Comparison of ENCODE assay signal across 8 cellular contexts in the genomic region with DNA sequence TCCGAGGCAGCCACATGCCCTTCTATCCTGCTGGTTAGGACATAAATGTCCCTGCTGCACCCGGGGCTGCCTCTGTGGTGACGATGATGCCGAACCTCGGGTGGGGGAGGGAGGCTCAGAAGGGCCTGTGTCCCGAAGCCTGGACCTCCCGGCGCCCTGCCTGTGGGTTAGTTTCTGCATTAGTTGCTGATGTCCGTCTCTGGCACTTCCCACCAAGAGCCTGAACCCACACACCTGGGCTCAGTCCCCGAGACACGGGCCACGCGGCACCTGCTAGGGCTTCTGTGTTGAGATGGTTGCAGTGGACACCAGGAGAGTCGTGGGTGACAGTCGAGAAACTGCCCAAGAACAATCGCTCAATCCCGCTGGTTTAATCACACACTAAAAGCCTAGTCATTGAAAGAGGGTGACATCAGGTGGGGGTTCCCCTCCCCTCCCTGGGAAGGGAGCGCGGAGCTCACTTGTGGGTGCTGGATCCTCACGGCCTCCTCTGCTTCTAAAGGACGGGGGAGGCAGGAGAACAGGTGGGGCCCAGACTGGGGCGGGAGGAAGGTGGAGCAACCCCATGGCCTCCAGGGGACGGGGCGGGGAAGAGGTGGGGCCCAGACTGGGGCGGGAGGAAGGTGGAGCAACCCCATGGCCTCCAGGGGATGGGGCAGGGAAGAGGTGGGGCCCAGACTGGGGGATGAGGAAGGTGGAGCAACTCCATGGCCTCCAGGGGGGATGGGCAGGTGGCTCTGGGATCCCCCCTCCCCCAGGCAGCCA. TPM values are rescaled to one million over a fixed set of nuclear protein-coding genes. Genes with fewer than 3 reads are reported as not detected.
DNase-seq lines count a peak whose midpoint lies in the region; ATAC-seq and TF ChIP-seq lines count a peak whose summit lies in the region.
"Not testable (repeated sequence)": the region's sequence is repeated elsewhere in the genome, so short reads cannot be mapped to it uniquely, and the experiment has no call there.

No MANE protein-coding gene starts in this region.

- not testable (repeated sequence) for H3K4me3 ChIP-seq in BLaER1
- H3K4me3 ChIP-seq in WERI-Rb-1 (ENCODE audit: low read depth, low read length), result peak overlapping the region; percentile 19; the same call in 1 of the 2 replicates

- intact Hi-C loops in sciatic nerve (cut with DNase I), result not testable (repeated sequence)

- not testable (repeated sequence) for H3K27me3 ChIP-seq in BLaER1; WERI-Rb-1 (ENCODE audit: insufficient read depth, low read depth, severe bottlenecking)

- H3K4me1 ChIP-seq in BLaER1, result peaks cover 23% of the 10 kb centered on the region

- peaks cover 10% of the 10 kb centered on the region for H3K9me3 ChIP-seq in BLaER1
- H3K9me3 ChIP-seq in WERI-Rb-1 (ENCODE audit: severe bottlenecking), result not testable (repeated sequence)

- peak; percentile 97 for ATAC-seq in GM19328 (IDR thresholded peaks at IDR 0.05; ENCODE audit: unreplicated experiment)
- ATAC-seq in HG02981 (IDR thresholded peaks at IDR 0.05; ENCODE audit: unreplicated experiment), result peak; percentile 97
- ATAC-seq in sciatic nerve, result peak; percentile 100

- TF ChIP-seq CTCF in WERI-Rb-1 (IDR thresholded peaks at IDR 0.05; ENCODE audit: low read depth, low read length), result not testable (repeated sequence)

- H3K27ac ChIP-seq in BLaER1, WERI-Rb-1: not testable (repeated sequence)

- H3K36me3 ChIP-seq in BLaER1, WERI-Rb-1: not testable (repeated sequence)

- not testable (repeated sequence) for H3K9ac ChIP-seq in BLaER1

- not testable (repeated sequence) for H4K20me1 ChIP-seq in BLaER1

- DNase-seq in NCI-H446 treated with DMSO at 0.1 percent for 48 hours (lab: John Stamatoyannopoulos, UW) (peak; percentile 2), WERI-Rb-1 (peak; percentile 91), iPS DF 4.7 (ENCODE audit: extremely low read depth, low spot score) (peak; percentile 68), sciatic nerve (ENCODE audit: low spot score) (peak; percentile 81)
- peak; percentile 5 for DNase-seq in activated naive CD8-positive, alpha-beta T cell treated with anti-CD3 and anti-CD28 coated beads, Interleukin-2, amount 50 U/mL, for 16 hours (ENCODE audit: low read depth, low spot score)

- peak overlapping the region; percentile 73 for H3K4me2 ChIP-seq in BLaER1

RNA-seq across cellular contexts. Expression of a gene that starts 29.0 kb away (rescaled TPM):
- 67.3 TPM for total RNA-seq in sciatic nerve

Comparison
In these comparisons a context has a peak if more than half of its experiments do, and no peak if none do; other contexts are left out.
1. DNase-seq: peak in every context shown above with its lines; median percentile 91 in WERI-Rb-1; 81 in sciatic nerve; 68 in iPS DF 4.7; 5 in activated naive CD8-positive, alpha-beta T cell treated with anti-CD3 and anti-CD28 coated beads, Interleukin-2, amount 50 U/mL, for 16 hours; 2 in NCI-H446 treated with DMSO at 0.1 percent for 48 hours.